1 cellular context compared by ENCODE assay signal in genomic region chr1:193674292-193674944, GRCh38.
TF ChIP-seq lines count a peak whose summit lies in the region.

No MANE protein-coding gene starts in this region.

TF ChIP-seq in SK-N-SH, 30 proteins besides CTCF, POLR2A, EP300 and RAD21 (continued from another document):
- no peak for TF ChIP-seq REST (IDR thresholded peaks at IDR 0.05; ENCODE audit: low read depth, low read length)
